ENCODE assay signal across 19 cellular contexts in the genomic region with DNA sequence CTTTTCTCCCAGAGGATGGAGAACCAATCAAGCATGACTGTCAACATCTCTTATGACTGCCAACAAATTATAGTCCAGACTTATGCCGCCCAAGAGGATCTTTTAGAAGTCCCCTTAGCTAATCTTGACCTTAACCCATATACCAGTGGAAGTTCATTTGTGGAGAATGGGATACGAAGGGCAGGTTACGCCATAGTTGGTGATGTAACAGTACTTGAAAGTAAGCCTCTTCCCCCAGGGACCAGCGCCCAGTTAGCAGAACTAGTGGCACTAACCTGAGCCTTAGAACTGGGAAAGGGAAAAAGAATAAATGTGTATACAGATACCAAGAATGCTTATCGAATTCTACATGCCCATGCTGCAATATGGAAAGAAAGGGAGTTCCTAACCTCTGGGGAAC. TPM values are rescaled to one million over a fixed set of nuclear protein-coding genes. Genes with fewer than 3 reads are reported as not detected.
"Had no signal": no experiment of that assay in that cellular context is flagged by ENCODE, and none has a peak within 500 bp of the region (broad histone marks: within the 10 kb centered on the region; RNA-seq: fewer than 3 reads in every experiment).

No MANE protein-coding gene starts in this region.

RNA-seq across cellular contexts. Expression of gene PCP4L1, which starts 3.2 kb away (rescaled TPM):
- total RNA-seq: mononuclear cell, natural killer cell, osteocyte had no signal
- polyA plus RNA-seq: immature natural killer cell, smooth muscle cell had no signal

RNA-seq across cellular contexts. Expression of gene NR1I3, which starts 17.3 kb away (rescaled TPM):
- total RNA-seq: heart left ventricle, kidney, left ventricle myocardium superior, lower lobe of right lung, mammary epithelial cell, mesothelial cell of epicardium, natural killer cell, osteocyte, posterior vena cava, psoas muscle, skeletal muscle tissue, smooth muscle cell, tibial nerve, upper lobe of left lung had no signal
- polyA plus RNA-seq: immature natural killer cell, mammary epithelial cell had no signal

RNA-seq across cellular contexts. Expression of gene APOA2, which starts 31.9 kb away (rescaled TPM):
- total RNA-seq: heart left ventricle, kidney, left colon, left ventricle myocardium superior, lower lobe of right lung, mammary epithelial cell, mesothelial cell of epicardium, mononuclear cell, natural killer cell, occipital lobe, osteocyte, posterior vena cava, smooth muscle cell, temporal lobe, tibial nerve had no signal
- polyA plus RNA-seq: heart left ventricle, immature natural killer cell, mammary epithelial cell, psoas muscle had no signal

RNA-seq across cellular contexts. Expression of gene FCER1G, which starts 40.2 kb away (rescaled TPM):
- total RNA-seq: osteocyte, smooth muscle cell had no signal
